Comparison of ENCODE assay signal across 1 cellular context in the genomic region with DNA sequence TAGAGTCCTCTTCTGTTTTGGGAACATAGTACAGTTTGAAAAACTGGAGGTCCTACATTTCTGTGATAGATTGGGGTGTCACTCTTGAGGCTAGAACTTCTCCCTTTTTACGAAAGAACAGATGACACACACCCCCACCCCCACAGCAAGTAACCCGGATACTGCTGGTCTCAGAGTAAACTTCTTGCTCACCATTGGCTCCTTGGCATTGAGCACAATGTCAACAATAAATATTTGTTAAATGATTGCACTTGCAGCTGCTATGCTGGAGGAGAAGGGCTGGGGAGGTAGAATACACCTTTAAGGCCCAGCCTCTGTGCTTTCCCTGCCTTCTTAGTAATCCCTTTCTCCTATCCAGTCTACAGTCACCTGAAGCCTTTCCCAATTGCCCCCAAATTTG.
TF ChIP-seq lines count a peak whose summit lies in the region.

No MANE protein-coding gene starts in this region.

TF ChIP-seq in WTC11, 78 proteins besides CTCF, POLR2A, EP300 and RAD21 (continued from another document):
- TF ChIP-seq, protein P1, sequence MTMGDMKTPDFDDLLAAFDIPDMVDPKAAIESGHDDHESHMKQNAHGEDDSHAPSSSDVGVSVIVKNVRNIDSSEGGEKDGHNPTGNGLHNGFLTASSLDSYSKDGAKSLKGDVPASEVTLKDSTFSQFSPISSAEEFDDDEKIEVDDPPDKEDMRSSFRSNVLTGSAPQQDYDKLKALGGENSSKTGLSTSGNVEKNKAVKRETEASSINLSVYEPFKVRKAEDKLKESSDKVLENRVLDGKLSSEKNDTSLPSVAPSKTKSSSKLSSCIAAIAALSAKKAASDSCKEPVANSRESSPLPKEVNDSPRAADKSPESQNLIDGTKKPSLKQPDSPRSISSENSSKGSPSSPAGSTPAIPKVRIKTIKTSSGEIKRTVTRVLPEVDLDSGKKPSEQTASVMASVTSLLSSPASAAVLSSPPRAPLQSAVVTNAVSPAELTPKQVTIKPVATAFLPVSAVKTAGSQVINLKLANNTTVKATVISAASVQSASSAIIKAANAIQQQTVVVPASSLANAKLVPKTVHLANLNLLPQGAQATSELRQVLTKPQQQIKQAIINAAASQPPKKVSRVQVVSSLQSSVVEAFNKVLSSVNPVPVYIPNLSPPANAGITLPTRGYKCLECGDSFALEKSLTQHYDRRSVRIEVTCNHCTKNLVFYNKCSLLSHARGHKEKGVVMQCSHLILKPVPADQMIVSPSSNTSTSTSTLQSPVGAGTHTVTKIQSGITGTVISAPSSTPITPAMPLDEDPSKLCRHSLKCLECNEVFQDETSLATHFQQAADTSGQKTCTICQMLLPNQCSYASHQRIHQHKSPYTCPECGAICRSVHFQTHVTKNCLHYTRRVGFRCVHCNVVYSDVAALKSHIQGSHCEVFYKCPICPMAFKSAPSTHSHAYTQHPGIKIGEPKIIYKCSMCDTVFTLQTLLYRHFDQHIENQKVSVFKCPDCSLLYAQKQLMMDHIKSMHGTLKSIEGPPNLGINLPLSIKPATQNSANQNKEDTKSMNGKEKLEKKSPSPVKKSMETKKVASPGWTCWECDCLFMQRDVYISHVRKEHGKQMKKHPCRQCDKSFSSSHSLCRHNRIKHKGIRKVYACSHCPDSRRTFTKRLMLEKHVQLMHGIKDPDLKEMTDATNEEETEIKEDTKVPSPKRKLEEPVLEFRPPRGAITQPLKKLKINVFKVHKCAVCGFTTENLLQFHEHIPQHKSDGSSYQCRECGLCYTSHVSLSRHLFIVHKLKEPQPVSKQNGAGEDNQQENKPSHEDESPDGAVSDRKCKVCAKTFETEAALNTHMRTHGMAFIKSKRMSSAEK (CRISPR knock-in tag; IDR thresholded peaks at IDR 0.05; ENCODE audit: borderline replicate concordance), result no peak
- TF ChIP-seq, protein P2, sequence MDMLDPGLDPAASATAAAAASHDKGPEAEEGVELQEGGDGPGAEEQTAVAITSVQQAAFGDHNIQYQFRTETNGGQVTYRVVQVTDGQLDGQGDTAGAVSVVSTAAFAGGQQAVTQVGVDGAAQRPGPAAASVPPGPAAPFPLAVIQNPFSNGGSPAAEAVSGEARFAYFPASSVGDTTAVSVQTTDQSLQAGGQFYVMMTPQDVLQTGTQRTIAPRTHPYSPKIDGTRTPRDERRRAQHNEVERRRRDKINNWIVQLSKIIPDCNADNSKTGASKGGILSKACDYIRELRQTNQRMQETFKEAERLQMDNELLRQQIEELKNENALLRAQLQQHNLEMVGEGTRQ (CRISPR knock-in tag; IDR thresholded peaks at IDR 0.05), result no peak
- TF ChIP-seq TEAD4 (CRISPR knock-in tag; IDR thresholded peaks at IDR 0.05) (no peak), TP53 (CRISPR knock-in tag; IDR thresholded peaks at IDR 0.05) (no peak), CREB1 (CRISPR knock-in tag; IDR thresholded peaks at IDR 0.05) (no peak), SOX15 (CRISPR knock-in tag; IDR thresholded peaks at IDR 0.05) (no peak), SMAD4 (CRISPR knock-in tag; IDR thresholded peaks at IDR 0.05) (no peak)
